ENCODE assay signal across 16 cellular contexts in the genomic region with DNA sequence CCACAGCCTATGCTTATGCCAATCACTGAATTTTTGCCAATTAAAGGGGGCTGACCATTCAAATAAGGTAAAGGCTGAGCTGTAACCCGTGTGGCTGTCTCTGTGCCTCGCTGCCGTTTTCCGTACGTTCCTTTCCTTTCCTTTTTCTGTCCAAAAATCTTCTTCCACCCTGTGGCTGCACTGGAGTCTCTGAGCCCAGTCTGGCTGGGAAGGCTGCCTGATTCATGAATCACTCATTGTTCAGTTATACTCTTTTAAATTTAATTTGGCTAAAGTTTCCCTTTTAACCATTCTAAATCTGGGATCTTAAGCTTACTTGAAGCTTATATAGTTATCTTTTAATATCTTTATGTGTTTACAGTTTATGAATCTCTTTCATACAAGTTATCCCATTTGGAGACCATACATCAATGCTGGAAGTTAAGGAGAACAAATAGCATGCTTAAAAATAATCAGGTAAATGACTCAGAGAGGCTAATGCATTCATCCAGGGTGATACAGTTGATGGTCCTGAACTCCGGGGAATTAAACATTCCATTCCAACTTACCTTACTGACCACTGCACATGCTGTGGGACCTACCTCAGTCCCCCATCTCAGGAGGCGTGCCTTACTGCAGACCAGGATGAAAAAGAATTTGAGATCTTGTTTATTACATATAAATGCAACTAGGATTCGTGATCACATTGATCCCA.
DNase-seq lines count a peak whose midpoint lies in the region; ATAC-seq, FAIRE-seq and TF ChIP-seq lines count a peak whose summit lies in the region.
"Had no signal": no experiment of that assay in that cellular context is flagged by ENCODE, and none has a peak within 500 bp of the region (broad histone marks: within the 10 kb centered on the region; RNA-seq: fewer than 3 reads in every experiment).

No MANE protein-coding gene starts in this region.

- H3K36me3 Mint-ChIP-seq in astrocyte (ENCODE audit: low read depth, unreplicated experiment), result peaks cover 2% of the 10 kb centered on the region
- H3K36me3 Mint-ChIP-seq: CD14-positive monocyte had no signal

- no peaks in the 10 kb centered on the region for H3K36me3 ChIP-seq in astrocyte (ENCODE audit: insufficient read depth, low read length)
- H3K36me3 ChIP-seq: SJCRH30 had no signal

- no peak overlapping the region for H3K4me3 ChIP-seq in astrocyte (ENCODE audit: insufficient read depth, low read depth, low read length)
- H3K4me3 ChIP-seq: GM12878, SJCRH30 had no signal

- peak overlapping the region; percentile 63 for H3K4me2 ChIP-seq in astrocyte (ENCODE audit: low read length)

- H3K4me1 ChIP-seq in astrocyte (ENCODE audit: insufficient read depth, low read length), result no peaks in the 10 kb centered on the region
- H3K4me1 ChIP-seq: SJCRH30 had no signal

- peak; percentile 68 for ATAC-seq in Right ventricle myocardium superior (ENCODE audit: poor library complexity)
- no peak for ATAC-seq in left lobe of liver
- ATAC-seq: GM12878 had no signal

- no peaks in the 10 kb centered on the region for H3K79me2 ChIP-seq in astrocyte (ENCODE audit: insufficient read depth, low read length)

- intact Hi-C loops in Right ventricle myocardium superior (cut with DNase I), result no loop called here
- intact Hi-C loops in cardiac septum (cut with DNase I), result no loop called here

- FAIRE-seq in astrocyte (lab: Jason Lieb, UNC), result no peak
- no peak for FAIRE-seq in urothelium cell line (lab: Jason Lieb, UNC)
- FAIRE-seq: A204.1, GM12878, GM18507 had no signal

- no peaks in the 10 kb centered on the region for H3K27me3 ChIP-seq in astrocyte (ENCODE audit: insufficient read depth, low read length)
- H3K27me3 ChIP-seq: SJCRH30 had no signal

- no peak overlapping the region for H3K9ac ChIP-seq in astrocyte (ENCODE audit: low read length)

- H4K20me1 ChIP-seq in astrocyte (ENCODE audit: insufficient read depth, low read length), result no peaks in the 10 kb centered on the region

- no peak overlapping the region for H3K4me3 Mint-ChIP-seq in astrocyte (ENCODE audit: unreplicated experiment)
- H3K4me3 Mint-ChIP-seq: CD14-positive monocyte had no signal

- H3K27ac ChIP-seq in astrocyte (ENCODE audit: low read depth, low read length), result no peak overlapping the region
- H3K27ac ChIP-seq: SJCRH30 had no signal

- H3K4me1 Mint-ChIP-seq in astrocyte (ENCODE audit: low read depth, unreplicated experiment), result peaks cover 35% of the 10 kb centered on the region
- H3K4me1 Mint-ChIP-seq: CD14-positive monocyte had no signal

- DNase-seq in Right ventricle myocardium superior, result peak; percentile 47
- DNase-seq in cardiac septum (ENCODE audit: low spot score), result no peak
- peak; percentile 49 for DNase-seq in astrocyte (ENCODE audit: low read depth)
- DNase-seq in glomerular visceral epithelial cell (ENCODE audit: extremely low spot score), result peak; percentile 26
- peak; percentile 2 for DNase-seq in urothelium cell line (ENCODE audit: low spot score)
- no peak for DNase-seq in left lobe of liver (ENCODE audit: low spot score)
- no peak for DNase-seq in CD1c-positive myeloid dendritic cell (ENCODE audit: extremely low spot score)
- no peak for DNase-seq in NCI-H69 (lab: John Stamatoyannopoulos, UW)
- DNase-seq: Calu3, NCI-H1092 treated with DMSO at 0.1 percent for 48 hours, NCI-H1694 treated with DMSO at 0.1 percent for 48 hours, SJCRH30 had no signal

- H3K27ac Mint-ChIP-seq in astrocyte (ENCODE audit: unreplicated experiment), result no peak overlapping the region
- H3K27ac Mint-ChIP-seq: CD14-positive monocyte had no signal

- no peaks in the 10 kb centered on the region for H3K27me3 Mint-ChIP-seq in astrocyte (ENCODE audit: low read depth, unreplicated experiment)

- peak overlapping the region; percentile 46 for H2AFZ ChIP-seq in astrocyte (ENCODE audit: low read depth, low read length)

- TF ChIP-seq CTCF in astrocyte (IDR thresholded peaks at IDR 0.05; ENCODE audit: insufficient read depth, low read depth, low read length), result no peak

- H3K9me3 ChIP-seq in astrocyte (ENCODE audit: insufficient read depth, low read depth, low read length), result no peaks in the 10 kb centered on the region
- H3K9me3 ChIP-seq: SJCRH30 had no signal

- H3K9me3 Mint-ChIP-seq in astrocyte (ENCODE audit: unreplicated experiment), result no peaks in the 10 kb centered on the region

Comparison
In these comparisons a context has a peak if more than half of its experiments do, and no peak if none do; other contexts are left out.
1. DNase-seq: peak in Right ventricle myocardium superior (single experiment), astrocyte (single experiment), glomerular visceral epithelial cell (single experiment) and urothelium cell line (single experiment); none in cardiac septum (single experiment), left lobe of liver (single experiment), CD1c-positive myeloid dendritic cell (single experiment) and NCI-H69 (single experiment).